Comparison of ENCODE assay signal across 1 cellular context in genomic region chr20:44428174-44429016, GRCh38.
TF ChIP-seq lines count a peak whose summit lies in the region.

No MANE protein-coding gene starts in this region.

TF ChIP-seq in HepG2, 621 proteins besides CTCF, POLR2A, EP300 and RAD21 (continued from another document and continues in another):
- peak; percentile 82 for TF ChIP-seq AFF4 (CRISPR knock-in tag; IDR thresholded peaks at IDR 0.05)
- peak; percentile 65; the same call in 1 of the 2 replicates for TF ChIP-seq ZNF574 (CRISPR knock-in tag; IDR thresholded peaks at IDR 0.05)
- no peak for TF ChIP-seq ZXDC (CRISPR knock-in tag; IDR thresholded peaks at IDR 0.05)
- TF ChIP-seq MEIS1 (CRISPR knock-in tag; IDR thresholded peaks at IDR 0.05; ENCODE audit: borderline replicate concordance), result peak; percentile 99; the same call in 1 of the 2 replicates
- TF ChIP-seq JUN (CRISPR knock-in tag; IDR thresholded peaks at IDR 0.05), result peak; percentile 99
- no peak; the same call in 1 of the 2 replicates for TF ChIP-seq ZNF7 (CRISPR knock-in tag; IDR thresholded peaks at IDR 0.05)
- TF ChIP-seq ZNF841 (CRISPR knock-in tag; IDR thresholded peaks at IDR 0.05; ENCODE audit: borderline replicate concordance), result no peak
- no peak for TF ChIP-seq TFDP2 (CRISPR knock-in tag; IDR thresholded peaks at IDR 0.05)
- peak; percentile 22; the same call in 1 of the 2 replicates for TF ChIP-seq STAG1 (CRISPR knock-in tag; IDR thresholded peaks at IDR 0.05)
- no peak for TF ChIP-seq ZNF234 (CRISPR knock-in tag; conservative IDR thresholded peaks at IDR 0.05)
- TF ChIP-seq ZFP36 (IDR thresholded peaks at IDR 0.05; ENCODE audit: borderline replicate concordance, low read depth, low read length, partially characterized antibody), result no peak
- no peak for TF ChIP-seq AGO1 (IDR thresholded peaks at IDR 0.05; ENCODE audit: low read depth, low read length, poor library complexity, severe bottlenecking)
- TF ChIP-seq MLLT10 (CRISPR knock-in tag; IDR thresholded peaks at IDR 0.05), result no peak
- peak; percentile 65; the same call in 1 of the 2 replicates for TF ChIP-seq NFIC (IDR thresholded peaks at IDR 0.05; ENCODE audit: low read length)
- no peak for TF ChIP-seq ZNF232 (CRISPR knock-in tag; IDR thresholded peaks at IDR 0.05; ENCODE audit: borderline replicate concordance)
- peak; percentile 51; the same call in 1 of the 2 replicates for TF ChIP-seq ARID4A (CRISPR knock-in tag; IDR thresholded peaks at IDR 0.05; ENCODE audit: borderline replicate concordance)
- TF ChIP-seq ZNF737 (CRISPR knock-in tag; IDR thresholded peaks at IDR 0.05; ENCODE audit: borderline replicate concordance), result no peak
- TF ChIP-seq MNT (IDR thresholded peaks at IDR 0.05), result no peak
- no peak for TF ChIP-seq PLSCR1 (CRISPR knock-in tag; IDR thresholded peaks at IDR 0.05; ENCODE audit: borderline replicate concordance)
- TF ChIP-seq CREB3 (CRISPR knock-in tag; IDR thresholded peaks at IDR 0.05), result no peak; the same call in 1 of the 2 replicates
- no peak for TF ChIP-seq IKZF1 (IDR thresholded peaks at IDR 0.05)
- no peak for TF ChIP-seq EZH2 (conservative IDR thresholded peaks at IDR 0.05; ENCODE audit: low read depth, low read length)
- TF ChIP-seq SALL1 (CRISPR knock-in tag; IDR thresholded peaks at IDR 0.05), result peak; percentile 77
- no peak for TF ChIP-seq BCLAF1 (IDR thresholded peaks at IDR 0.05)
- TF ChIP-seq ATM (IDR thresholded peaks at IDR 0.05; ENCODE audit: borderline replicate concordance), result no peak
- no peak for TF ChIP-seq FIP1L1 (IDR thresholded peaks at IDR 0.05; ENCODE audit: borderline replicate concordance, insufficient read depth, low read depth, low read length)
- no peak for TF ChIP-seq NR0B2 (CRISPR knock-in tag; IDR thresholded peaks at IDR 0.05)
- TF ChIP-seq ZNF691 (CRISPR knock-in tag; IDR thresholded peaks at IDR 0.05; ENCODE audit: borderline replicate concordance, low read depth), result peak; percentile 87
- TF ChIP-seq TBL1XR1 (IDR thresholded peaks at IDR 0.05; ENCODE audit: borderline replicate concordance, low read length, partially characterized antibody), result no peak
- peak; percentile 96 for TF ChIP-seq ELF3 (CRISPR knock-in tag; IDR thresholded peaks at IDR 0.05)
- TF ChIP-seq ZNF367 (CRISPR knock-in tag; IDR thresholded peaks at IDR 0.05; ENCODE audit: borderline replicate concordance), result no peak
- peak; percentile 91 for TF ChIP-seq ZMYM4 (CRISPR knock-in tag; IDR thresholded peaks at IDR 0.05)
